15 cellular contexts compared by ENCODE assay signal in genomic region chr5:133015466-133015865, GRCh38. TPM values are rescaled to one million over a fixed set of nuclear protein-coding genes. Genes with fewer than 3 reads are reported as not detected.
A peak's percentile ranks its signal among the peaks of the same experiment; 100 is the strongest.
DNase-seq lines count a peak whose midpoint lies in the region; ATAC-seq and TF ChIP-seq lines count a peak whose summit lies in the region.
"Had no signal": no experiment of that assay in that cellular context is flagged by ENCODE, and none has a peak within 500 bp of the region (broad histone marks: within the 10 kb centered on the region; RNA-seq: fewer than 3 reads in every experiment).

No MANE protein-coding gene starts in this region.

- H3K36me3 ChIP-seq in GM23248 (ENCODE audit: low read depth): peaks cover 18% of the 10 kb centered on the region; the same call in 1 of the 2 replicates
- H3K36me3 ChIP-seq in trophoblast cell (ENCODE audit: control insufficient read depth in 1 of 2, insufficient read depth in 2 of 2, low read length in 2 of 2): peaks cover 11 to 12% of the 10 kb centered on the region in 2 experiments

- TF ChIP-seq CTCF in AG09319 (IDR thresholded peaks at IDR 0.05; ENCODE audit: low read depth, low read length): no peak

- H4K12ac ChIP-seq in trophoblast cell (ENCODE audit: low read depth, low read length): no peak overlapping the region

- no peaks in the 10 kb centered on the region for H3K9me3 ChIP-seq in GM23248 (ENCODE audit: low read depth)
- H3K9me3 ChIP-seq in trophoblast cell (ENCODE audit: insufficient read depth, low read depth, low read length): no peaks in the 10 kb centered on the region

- no peak overlapping the region for H4K8ac ChIP-seq in trophoblast cell (ENCODE audit: low read depth, low read length)

- no peaks in the 10 kb centered on the region for H3K9me2 ChIP-seq in GM23248 (ENCODE audit: insufficient read depth)

- no peaks in the 10 kb centered on the region for H3K4me1 ChIP-seq in GM23248 (ENCODE audit: insufficient read depth)
- H3K4me1 ChIP-seq in trophoblast cell (ENCODE audit: control insufficient read depth in 1 of 2, insufficient read depth in 2 of 2, low read length in 2 of 2): no peaks in the 10 kb centered on the region

- H2BK12ac ChIP-seq in trophoblast cell (ENCODE audit: low read length): no peak overlapping the region

- H3K4ac ChIP-seq in trophoblast cell (ENCODE audit: low read depth, low read length): no peak overlapping the region

- no peaks in the 10 kb centered on the region for H4K20me1 ChIP-seq in GM23248 (ENCODE audit: insufficient read depth)

- H3K4me3 ChIP-seq in GM23248 (no peak overlapping the region), trophoblast cell (ENCODE audit: low read depth, low read length) (no peak overlapping the region)

- peak; percentile 0 for DNase-seq in AG09319 (ENCODE audit: extremely low read depth, low read depth)
- peak; percentile 37 for DNase-seq in GM23248
- peak; percentile 36 for DNase-seq in fibroblast of gingiva (ENCODE audit: low read depth)
- DNase-seq in trophoblast cell: no peak
- no peak for DNase-seq in NCI-H2107 (lab: John Stamatoyannopoulos, UW)
- DNase-seq in NCI-H187 (lab: John Stamatoyannopoulos, UW): no peak
- DNase-seq: 8988T; Caco-2; CD8-positive, alpha-beta memory T cell; DND-41; GDM1; HCEC 1CT; HFFc6 had no signal

- no peak overlapping the region for H3K27ac ChIP-seq in GM23248
- no peak overlapping the region for H3K27ac ChIP-seq in trophoblast cell (ENCODE audit: low read depth, low read length)

- no peak for ATAC-seq in HG03175 (IDR thresholded peaks at IDR 0.05; ENCODE audit: unreplicated experiment)
- ATAC-seq: HepG2 had no signal

- no peak overlapping the region for H2AFZ ChIP-seq in GM23248
- H2AFZ ChIP-seq in trophoblast cell (ENCODE audit: insufficient read depth, low read length, poor library complexity): no peak overlapping the region

- no peak overlapping the region for H3K18ac ChIP-seq in trophoblast cell (ENCODE audit: low read length)

- no peak overlapping the region for H3K14ac ChIP-seq in trophoblast cell (ENCODE audit: low read length)

- no peaks in the 10 kb centered on the region for H3K79me1 ChIP-seq in trophoblast cell (ENCODE audit: low read length)

- no peaks in the 10 kb centered on the region for H3F3A ChIP-seq in GM23248 (ENCODE audit: insufficient read depth)

- no peak overlapping the region for H2BK120ac ChIP-seq in trophoblast cell (ENCODE audit: insufficient read depth, low read length, poor library complexity)

- H4K91ac ChIP-seq in trophoblast cell (ENCODE audit: low read depth, low read length): no peak overlapping the region

- in situ Hi-C loops in GM23248 (cut with MboI): no loop called here

- H2AK5ac ChIP-seq in trophoblast cell (ENCODE audit: low read length): no peak overlapping the region

- H3K27me3 ChIP-seq in GM23248 (replicated peaks; ENCODE audit: insufficient read depth): no peaks in the 10 kb centered on the region
- no peaks in the 10 kb centered on the region for H3K27me3 ChIP-seq in trophoblast cell (ENCODE audit: insufficient read depth, low read length)

- no peak overlapping the region for H2BK5ac ChIP-seq in trophoblast cell (ENCODE audit: low read depth, low read length, poor library complexity)

- H3K4me2 ChIP-seq in GM23248 (ENCODE audit: unreplicated experiment) (no peak overlapping the region), trophoblast cell (ENCODE audit: low read length) (no peak overlapping the region)

- H3K9ac ChIP-seq in GM23248 (no peak overlapping the region), trophoblast cell (ENCODE audit: low read length) (peak overlapping the region; percentile 52)

- 39 to 40% methylated on average over 1 of the region's 1 CpG for WGBS in GM23248 (ENCODE audit: low coverage in 1 of 2, low lambda C conversion rate in 2 of 2, missing lambda C conversion rate in 2 of 2), 2 experiments
- no CpG with 5 or more reads among the region's 1 CpG for WGBS in trophoblast cell (ENCODE audit: extremely low coverage, insufficient coverage, insufficient read length)

- H3K79me2 ChIP-seq in GM23248 (ENCODE audit: insufficient read depth): peaks cover 87% of the 10 kb centered on the region
- H3K79me2 ChIP-seq in trophoblast cell (ENCODE audit: control insufficient read depth, insufficient read depth, low read length, poor library complexity): no peaks in the 10 kb centered on the region

- H3K23ac ChIP-seq in trophoblast cell (ENCODE audit: low read length): no peak overlapping the region

RNA-seq across cellular contexts. Expression of gene ZCCHC10, which starts 10.9 kb away (rescaled TPM):
- total RNA-seq in GM23248 (2014; rRNA removed; shearing (Covaris generic)): 9.5 and 13.0 TPM in 2 replicates
- 22.6 and 23.1 TPM in 2 replicates for polyA plus RNA-seq in GM23248 (2016; fragmentation: Nextera tagmentation; extraction: Ambion mirVana)
- polyA plus RNA-seq in trophoblast cell (2013): 40.0 and 41.2 TPM in 2 replicates

RNA-seq across cellular contexts. Expression of gene HSPA4, which starts 36.3 kb away (rescaled TPM):
- 101 and 123 TPM in 2 replicates for total RNA-seq in GM23248 (2014; rRNA removed; shearing (Covaris generic))
- 105 and 111 TPM in 2 replicates for polyA plus RNA-seq in GM23248 (2016; fragmentation: Nextera tagmentation; extraction: Ambion mirVana)
- polyA plus RNA-seq in trophoblast cell (2013): 163 and 170 TPM in 2 replicates

RNA-seq across cellular contexts. Expression of gene AFF4, which starts 52.0 kb away (rescaled TPM):
- 47.3 and 51.9 TPM in 2 replicates for total RNA-seq in GM23248 (2014; rRNA removed; shearing (Covaris generic))
- 38.3 and 41.7 TPM in 2 replicates for polyA plus RNA-seq in GM23248 (2016; fragmentation: Nextera tagmentation; extraction: Ambion mirVana)
- 66.8 and 66.9 TPM in 2 replicates for polyA plus RNA-seq in trophoblast cell (2013)

Comparison
In these comparisons a context has a peak if more than half of its experiments do, and no peak if none do; other contexts are left out.
1. DNase-seq: peak in AG09319 (single experiment), GM23248 (single experiment) and fibroblast of gingiva (single experiment); none in trophoblast cell (0 of 2), NCI-H2107 (single experiment) and NCI-H187 (0 of 2).